Comparison of ENCODE assay signal across 19 cellular contexts in genomic region chr2:109293663-109294062, GRCh38.
DNase-seq lines count a peak whose midpoint lies in the region; ATAC-seq and TF ChIP-seq lines count a peak whose summit lies in the region.
"Had no signal": no experiment of that assay in that cellular context is flagged by ENCODE, and none has a peak within 500 bp of the region (broad histone marks: within the 10 kb centered on the region; RNA-seq: fewer than 3 reads in every experiment).

No MANE protein-coding gene starts in this region.

- no peaks in the 10 kb centered on the region for H3K36me3 ChIP-seq in IMR-90 (ENCODE audit: control insufficient read depth, insufficient read depth, low read length)
- H3K36me3 ChIP-seq in mesenchymal stem cell (ENCODE audit: control insufficient read depth in 1 of 2, insufficient read depth in 2 of 2, low read depth in 1 of 2, low read length in 2 of 2), result peaks cover 0 to 8% of the 10 kb centered on the region in 2 experiments

- ATAC-seq in IMR-90 (ENCODE audit: low read depth) (no peak), HG02571 (IDR thresholded peaks at IDR 0.05; ENCODE audit: unreplicated experiment) (no peak), HG03342 (IDR thresholded peaks at IDR 0.05; ENCODE audit: unreplicated experiment) (no peak), HG03354 (IDR thresholded peaks at IDR 0.05; ENCODE audit: poor library complexity, severe bottlenecking, unreplicated experiment) (no peak)
- ATAC-seq: GM12878 had no signal

- peaks cover 74% of the 10 kb centered on the region for H3K4me1 Mint-ChIP-seq in chondrocyte (ENCODE audit: low read depth)
- H3K4me1 Mint-ChIP-seq: B cell; CD8-positive, alpha-beta memory T cell had no signal

- H3K27ac ChIP-seq in IMR-90 (ENCODE audit: insufficient read depth, low read length), result no peak overlapping the region
- no peak overlapping the region for H3K27ac ChIP-seq in mesenchymal stem cell (ENCODE audit: low read length, poor library complexity, severe bottlenecking)
- H3K27ac ChIP-seq: BLaER1, GM23248 had no signal

- intact Hi-C loops in IMR-90 (cut with micrococcal nuclease), result no loop called here

- peaks cover 73% of the 10 kb centered on the region for H4K20me1 ChIP-seq in IMR-90 (ENCODE audit: insufficient read depth, low read length)

- H3K4me1 ChIP-seq in IMR-90 (ENCODE audit: control insufficient read depth, insufficient read depth, low read length), result peaks cover 9% of the 10 kb centered on the region
- H3K4me1 ChIP-seq in mesenchymal stem cell (ENCODE audit: control insufficient read depth, insufficient read depth, low read depth, low read length), result peaks cover 7% of the 10 kb centered on the region

- H3K9me3 ChIP-seq in IMR-90 (ENCODE audit: control insufficient read depth, insufficient read depth, low read length) (peaks cover 3% of the 10 kb centered on the region; the same call in 1 of the 2 replicates), mesenchymal stem cell (ENCODE audit: control insufficient read depth, low read length) (peaks cover 16% of the 10 kb centered on the region)

- H2BK5ac ChIP-seq in IMR-90 (ENCODE audit: low read depth, low read length, poor library complexity, severe bottlenecking) (no peak overlapping the region), mesenchymal stem cell (ENCODE audit: low read depth, low read length, poor library complexity, severe bottlenecking) (no peak overlapping the region)

- H3K4me3 ChIP-seq in IMR-90 (ENCODE audit: insufficient read depth, low read depth, low read length) (no peak overlapping the region), mesenchymal stem cell (ENCODE audit: insufficient read depth in 1 of 2, low read depth in 1 of 2, low read length in 2 of 2) (no peak overlapping the region)
- H3K4me3 ChIP-seq: BLaER1, GM12878, GM23248 had no signal

- peak overlapping the region; percentile 85 for H3K27ac Mint-ChIP-seq in chondrocyte (ENCODE audit: unreplicated experiment)
- H3K27ac Mint-ChIP-seq: B cell; CD14-positive monocyte; CD4-positive, alpha-beta T cell; CD8-positive, alpha-beta memory T cell had no signal

- no peak overlapping the region for H4K5ac ChIP-seq in IMR-90 (ENCODE audit: low read depth, low read length)

- H4K91ac ChIP-seq in IMR-90 (ENCODE audit: insufficient read depth, low read depth, low read length) (no peak overlapping the region), mesenchymal stem cell (ENCODE audit: low read length) (no peak overlapping the region)

- H2BK12ac ChIP-seq in mesenchymal stem cell (ENCODE audit: low read length in 2 of 2), result no peak overlapping the region

- H3K27me3 Mint-ChIP-seq in chondrocyte (ENCODE audit: low read depth), result no peaks in the 10 kb centered on the region
- H3K27me3 Mint-ChIP-seq: B cell; CD4-positive, alpha-beta T cell had no signal

- H3K14ac ChIP-seq in IMR-90 (replicated peaks; ENCODE audit: low read depth, low read length) (no peak overlapping the region), mesenchymal stem cell (ENCODE audit: low read length in 2 of 2) (no peak overlapping the region)

- H4K8ac ChIP-seq in IMR-90 (ENCODE audit: low read depth in 2 of 2, low read length in 2 of 2) (no peak overlapping the region), mesenchymal stem cell (ENCODE audit: low read length) (no peak overlapping the region)

- no CpG with 5 or more reads among the region's 8 CpGs for WGBS in IMR-90 (ENCODE audit: extremely low coverage in 2 of 2, insufficient read length in 1 of 2), 2 experiments
- 94% methylated on average over 8 of the region's 8 CpGs for WGBS in mesenchymal stem cell

- H3K4me3 Mint-ChIP-seq in chondrocyte (ENCODE audit: unreplicated experiment), result no peak overlapping the region
- H3K4me3 Mint-ChIP-seq: B cell; CD14-positive monocyte; CD4-positive, alpha-beta T cell had no signal

- peaks cover 3% of the 10 kb centered on the region for H3K9me3 Mint-ChIP-seq in chondrocyte (ENCODE audit: low read depth)
- H3K9me3 Mint-ChIP-seq: CD4-positive, alpha-beta T cell had no signal

- H2BK15ac ChIP-seq in IMR-90 (ENCODE audit: low read depth, low read length), result no peak overlapping the region
- peak overlapping the region; percentile 70 for H2BK15ac ChIP-seq in mesenchymal stem cell (ENCODE audit: low read depth, poor library complexity, severe bottlenecking)

- no peak overlapping the region for H2BK20ac ChIP-seq in IMR-90 (ENCODE audit: low read depth, low read length)

- H3K4me2 ChIP-seq in IMR-90 (ENCODE audit: low read depth, low read length) (no peak overlapping the region), mesenchymal stem cell (ENCODE audit: low read length, poor library complexity, severe bottlenecking) (no peak overlapping the region)
- H3K4me2 ChIP-seq: BLaER1 had no signal

- no peak for TF ChIP-seq CTCF in IMR-90 (conservative IDR thresholded peaks at IDR 0.05; ENCODE audit: low read depth, low read length)
- no peak for TF ChIP-seq CTCF in chondrocyte (IDR thresholded peaks at IDR 0.05)

- no peak overlapping the region for H3K18ac ChIP-seq in IMR-90 (ENCODE audit: low read depth, low read length)
- H3K18ac ChIP-seq in mesenchymal stem cell (ENCODE audit: low read depth in 1 of 2, low read length in 2 of 2), result no peak overlapping the region

- H3K27me3 ChIP-seq in IMR-90 (ENCODE audit: control insufficient read depth, insufficient read depth, low read length), result no peaks in the 10 kb centered on the region
- H3K27me3 ChIP-seq in mesenchymal stem cell (ENCODE audit: control insufficient read depth in 1 of 2, insufficient read depth in 1 of 2, low read length in 2 of 2), result no peaks in the 10 kb centered on the region
- H3K27me3 ChIP-seq: BLaER1 had no signal

- H2AK5ac ChIP-seq in IMR-90 (ENCODE audit: low read depth, low read length) (no peak overlapping the region), mesenchymal stem cell (ENCODE audit: low read length, severe bottlenecking) (no peak overlapping the region)

- H3K9ac ChIP-seq in IMR-90 (ENCODE audit: low read depth, low read length) (no peak overlapping the region), mesenchymal stem cell (ENCODE audit: low read length) (no peak overlapping the region)
- H3K9ac ChIP-seq: BLaER1, GM23248 had no signal

- CTCF ChIA-PET in IMR-90 (lab: Yijun Ruan, JAX), result no interaction called here

- dilution Hi-C loops in IMR-90 (cut with HindIII; ENCODE audit: low sequenced_read_pairs, unreplicated experiment), result no loop called here

- BruUV-seq in IMR-90 (replicated peaks; lab: Mats Ljungman, UMichigan), result no TSS peak

- H2AFZ ChIP-seq in IMR-90 (replicated peaks; ENCODE audit: low read length, poor library complexity), result no peak overlapping the region
- H2AFZ ChIP-seq in mesenchymal stem cell (ENCODE audit: low read depth, low read length), result no peak overlapping the region
- H2AFZ ChIP-seq: GM23248 had no signal

- H3K9me1 ChIP-seq in IMR-90 (ENCODE audit: insufficient read depth, low read length), result peaks cover 13% of the 10 kb centered on the region

- no peak overlapping the region for H2BK120ac ChIP-seq in IMR-90 (ENCODE audit: low read depth, low read length)
- no peak overlapping the region for H2BK120ac ChIP-seq in mesenchymal stem cell (ENCODE audit: low read depth, low read length)

- H3K56ac ChIP-seq in IMR-90 (ENCODE audit: extremely low read depth, insufficient read depth, low read length), result no peak overlapping the region

- no peak overlapping the region for H3K4ac ChIP-seq in IMR-90 (ENCODE audit: low read depth, low read length)
- no peak overlapping the region for H3K4ac ChIP-seq in mesenchymal stem cell (ENCODE audit: low read depth in 1 of 2, low read length in 2 of 2)

- peak overlapping the region; percentile 5 for H2AK9ac ChIP-seq in IMR-90 (replicated peaks; ENCODE audit: low read depth, low read length, poor library complexity)

- in situ Hi-C loops in IMR-90 (cut with MboI; ENCODE audit: low sequenced_read_pairs), result no loop called here

- H3K23ac ChIP-seq in IMR-90 (ENCODE audit: low read depth, low read length) (no peak overlapping the region), mesenchymal stem cell (ENCODE audit: low read length in 2 of 2) (no peak overlapping the region)

- peaks cover 48 to 89% of the 10 kb centered on the region in 2 experiments for H3K79me1 ChIP-seq in IMR-90 (ENCODE audit: low read depth in 1 of 2, low read length in 2 of 2)
- H3K79me1 ChIP-seq in mesenchymal stem cell (replicated peaks; ENCODE audit: low read length, poor library complexity, severe bottlenecking), result peaks cover 42% of the 10 kb centered on the region

- TF ChIP-seq POLR2A in IMR-90 (IDR thresholded peaks at IDR 0.05; ENCODE audit: low read depth, low read length), result no peak

- H3K36me3 Mint-ChIP-seq in chondrocyte (ENCODE audit: low read depth), result peaks cover 3% of the 10 kb centered on the region
- H3K36me3 Mint-ChIP-seq: CD14-positive monocyte; CD8-positive, alpha-beta memory T cell had no signal

- TF ChIP-seq RAD21 in IMR-90 (IDR thresholded peaks at IDR 0.05; ENCODE audit: low read length), result no peak

- DNase-seq in IMR-90, result no peak
- DNase-seq in chondrocyte (ENCODE audit: low spot score), result no peak
- no peak for DNase-seq in mesenchymal stem cell
- DNase-seq: CD4-positive, alpha-beta T cell; CD8-positive, alpha-beta memory T cell; DMS 273 treated with DMSO at 0.1 percent for 48 hours; DMS79; EL; GDM1; GM23248; H7; HCEC 1CT had no signal

- POLR2A ChIA-PET in IMR-90 (lab: Charles Lee; ENCODE audit: unreplicated experiment), result no interaction called here

TF ChIP-seq in IMR-90, 13 proteins besides CTCF, POLR2A, EP300 and RAD21:
- TF ChIP-seq FOS (IDR thresholded peaks at IDR 0.05; ENCODE audit: low read depth, low read length), result no peak
- TF ChIP-seq, protein P1, sequence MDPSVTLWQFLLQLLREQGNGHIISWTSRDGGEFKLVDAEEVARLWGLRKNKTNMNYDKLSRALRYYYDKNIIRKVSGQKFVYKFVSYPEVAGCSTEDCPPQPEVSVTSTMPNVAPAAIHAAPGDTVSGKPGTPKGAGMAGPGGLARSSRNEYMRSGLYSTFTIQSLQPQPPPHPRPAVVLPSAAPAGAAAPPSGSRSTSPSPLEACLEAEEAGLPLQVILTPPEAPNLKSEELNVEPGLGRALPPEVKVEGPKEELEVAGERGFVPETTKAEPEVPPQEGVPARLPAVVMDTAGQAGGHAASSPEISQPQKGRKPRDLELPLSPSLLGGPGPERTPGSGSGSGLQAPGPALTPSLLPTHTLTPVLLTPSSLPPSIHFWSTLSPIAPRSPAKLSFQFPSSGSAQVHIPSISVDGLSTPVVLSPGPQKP (IDR thresholded peaks at IDR 0.05; ENCODE audit: borderline replicate concordance, low read depth, low read length), result no peak
- TF ChIP-seq, protein P2, sequence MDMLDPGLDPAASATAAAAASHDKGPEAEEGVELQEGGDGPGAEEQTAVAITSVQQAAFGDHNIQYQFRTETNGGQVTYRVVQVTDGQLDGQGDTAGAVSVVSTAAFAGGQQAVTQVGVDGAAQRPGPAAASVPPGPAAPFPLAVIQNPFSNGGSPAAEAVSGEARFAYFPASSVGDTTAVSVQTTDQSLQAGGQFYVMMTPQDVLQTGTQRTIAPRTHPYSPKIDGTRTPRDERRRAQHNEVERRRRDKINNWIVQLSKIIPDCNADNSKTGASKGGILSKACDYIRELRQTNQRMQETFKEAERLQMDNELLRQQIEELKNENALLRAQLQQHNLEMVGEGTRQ (IDR thresholded peaks at IDR 0.05; ENCODE audit: low read depth, low read length), result no peak
- no peak for TF ChIP-seq RCOR1 (IDR thresholded peaks at IDR 0.05; ENCODE audit: insufficient replicate concordance, low read length)
- no peak for TF ChIP-seq BHLHE40 (IDR thresholded peaks at IDR 0.05; ENCODE audit: low read depth, low read length)
